Comparison of ENCODE assay signal across 22 cellular contexts in genomic region chr6:12032783-12033573, GRCh38.
"Had no signal": no experiment of that assay in that cellular context is flagged by ENCODE, and none has a peak within 500 bp of the region (broad histone marks: within the 10 kb centered on the region; RNA-seq: fewer than 3 reads in every experiment).

No MANE protein-coding gene starts in this region.

- H3K27ac ChIP-seq: ascending aorta, breast epithelium, left lung, right atrium auricular region, transverse colon had no signal

- H3K27me3 Mint-ChIP-seq: activated CD4-positive, alpha-beta memory T cell treated with anti-CD3 and anti-CD28 coated beads for 36 hours; activated CD8-positive, alpha-beta memory T cell treated with anti-CD3 and anti-CD28 coated beads, Interleukin-2, amount 10 ng/mL, durations not matched to agents 7 days and 5 days; progenitor cell of endocrine pancreas; T-cell had no signal

- H3K4me3 Mint-ChIP-seq: activated CD4-positive, alpha-beta memory T cell treated with anti-CD3 and anti-CD28 coated beads for 36 hours; activated CD8-positive, alpha-beta memory T cell treated with anti-CD3 and anti-CD28 coated beads, Interleukin-2, amount 10 ng/mL, durations not matched to agents 7 days and 5 days; nephron progenitor cell; T-cell had no signal

- H3K4me1 ChIP-seq: breast epithelium had no signal

- H3K27me3 ChIP-seq: ascending aorta, breast epithelium, left lung, right atrium auricular region, transverse colon had no signal

- H3K4me3 ChIP-seq: ascending aorta, breast epithelium, left lung, right atrium auricular region, transverse colon had no signal

- H3K27ac Mint-ChIP-seq: activated CD4-positive, alpha-beta memory T cell treated with anti-CD3 and anti-CD28 coated beads for 36 hours; activated CD8-positive, alpha-beta memory T cell treated with anti-CD3 and anti-CD28 coated beads, Interleukin-2, amount 10 ng/mL, durations not matched to agents 7 days and 5 days; nephron progenitor cell; progenitor cell of endocrine pancreas had no signal

- H3K9me2 ChIP-seq: SK-N-SH had no signal

- H3K36me3 ChIP-seq: breast epithelium, left lung, right atrium auricular region, transverse colon had no signal

- DNase-seq: activated CD4-positive, alpha-beta memory T cell treated with anti-CD3 and anti-CD28 coated beads for 36 hours; activated CD4-positive, alpha-beta T cell treated with anti-CD3 and anti-CD28 coated beads for 1 hour; activated CD8-positive, alpha-beta memory T cell treated with anti-CD3 and anti-CD28 coated beads, Interleukin-2, amount 10 ng/mL, durations not matched to agents 7 days and 5 days; activated gamma-delta T cell treated with Interleukin-2 at 50 U/mL for 16 hours; activated T-cell treated with anti-CD3 and anti-CD28 coated beads, Interleukin-2, amount 50 U/mL, for 1 hour; cerebellar nuclear complex; kidney; left lung; nephron progenitor cell; occipital lobe; SK-N-SH; stimulated activated CD4-positive, alpha-beta T cell treated with anti-CD3 and anti-CD28 coated beads, Interleukin-15, amount 100 ng/mL, for 24 hours; stimulated activated CD4-positive, alpha-beta T cell treated with anti-CD3 and anti-CD28 coated beads, Interleukin-4, amount 100 ng/mL, for 24 hours; stimulated activated naive CD4-positive, alpha-beta T cell treated with Interleukin-2 at 50 U/mL for 16 hours; substantia nigra; T-cell; T1000; transverse colon had no signal

- ATAC-seq: activated CD8-positive, alpha-beta memory T cell treated with anti-CD3 and anti-CD28 coated beads, Interleukin-2, amount 10 ng/mL, durations not matched to agents 7 days and 5 days; T-cell had no signal

- H3K4me2 ChIP-seq: SK-N-SH had no signal
